ENCODE assay signal across 23 cellular contexts in the genomic region with DNA sequence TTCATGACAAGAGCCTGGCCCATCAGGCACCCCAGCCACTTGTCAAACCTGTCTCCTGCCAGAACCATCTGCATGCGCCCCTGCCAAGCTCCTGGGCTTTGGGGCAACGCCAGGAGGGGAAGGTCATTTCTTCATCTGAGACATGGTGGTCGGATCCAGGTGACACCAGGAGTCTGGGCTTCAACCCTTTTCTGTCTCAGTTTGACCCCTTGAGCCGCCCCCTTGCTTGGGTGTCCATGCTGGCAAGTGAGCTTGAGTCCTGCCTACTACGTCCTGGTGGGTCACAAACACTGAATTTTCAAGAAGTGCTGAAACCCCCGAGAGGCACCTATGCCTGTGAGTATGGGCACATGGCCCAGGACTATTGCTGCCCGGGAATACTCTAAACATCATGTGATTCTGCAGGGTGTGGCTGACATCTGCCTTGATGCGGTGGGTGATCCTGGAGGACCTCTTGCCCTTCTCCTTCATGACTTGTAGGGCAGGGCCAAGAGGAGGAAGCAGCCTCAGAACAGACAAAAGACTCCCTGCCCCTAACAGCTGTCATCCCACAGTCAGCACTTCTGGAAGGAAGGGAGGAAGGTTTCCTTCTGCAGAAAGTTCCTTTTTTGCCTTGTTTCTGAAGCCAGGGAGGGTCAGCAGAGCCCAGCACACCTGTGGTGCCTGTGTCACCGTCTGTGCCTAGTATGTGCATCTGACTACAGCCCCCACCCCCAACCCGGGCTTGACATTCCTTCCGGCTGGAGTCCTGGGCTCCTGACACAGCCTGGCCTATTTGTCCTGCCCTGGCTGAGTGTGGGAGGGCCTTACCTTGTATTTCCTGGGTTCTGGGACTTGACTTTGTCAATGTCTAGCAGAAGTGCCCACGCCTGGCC. TPM values are rescaled to one million over a fixed set of nuclear protein-coding genes. Genes with fewer than 3 reads are reported as not detected.
DNase-seq lines count a peak whose midpoint lies in the region; ATAC-seq and TF ChIP-seq lines count a peak whose summit lies in the region.
"Had no signal": no experiment of that assay in that cellular context is flagged by ENCODE, and none has a peak within 500 bp of the region (broad histone marks: within the 10 kb centered on the region; RNA-seq: fewer than 3 reads in every experiment).

No MANE protein-coding gene starts in this region.

- H2AFZ ChIP-seq in DND-41 (ENCODE audit: low read depth, low read length), result no peak overlapping the region
- H2AFZ ChIP-seq: hepatocyte had no signal

- no peaks in the 10 kb centered on the region for H3K4me1 Mint-ChIP-seq in activated naive CD8-positive, alpha-beta T cell treated with anti-CD3 and anti-CD28 coated beads, Interleukin-2, amount 50 U/mL, for 24 hours

- H3K9me3 ChIP-seq in BLaER1, result no peaks in the 10 kb centered on the region
- H3K9me3 ChIP-seq in DND-41 (ENCODE audit: insufficient read depth, low read length, severe bottlenecking), result no peaks in the 10 kb centered on the region
- H3K9me3 ChIP-seq in left ventricle myocardium inferior (replicated peaks), result no peaks in the 10 kb centered on the region
- H3K9me3 ChIP-seq in testis, result no peaks in the 10 kb centered on the region
- H3K9me3 ChIP-seq: Caco-2, colonic mucosa, psoas muscle, thoracic aorta had no signal

- TF ChIP-seq CTCF in DND-41 (IDR thresholded peaks at IDR 0.05; ENCODE audit: borderline replicate concordance, extremely low read depth, low read length, poor library complexity, severe bottlenecking), result no peak
- TF ChIP-seq CTCF in left ventricle myocardium inferior (IDR thresholded peaks at IDR 0.05; ENCODE audit: borderline replicate concordance), result no peak
- TF ChIP-seq CTCF in omental fat pad (IDR thresholded peaks at IDR 0.05), result no peak
- TF ChIP-seq CTCF in testis (IDR thresholded peaks at IDR 0.05), result no peak

- H3K9ac ChIP-seq in BLaER1 (no peak overlapping the region), DND-41 (ENCODE audit: low read depth, low read length) (no peak overlapping the region)

- ATAC-seq in DND-41 (ENCODE audit: insufficient read depth, low read depth) (no peak), omental fat pad (ENCODE audit: low FRiP score) (no peak), HG02938 (IDR thresholded peaks at IDR 0.05; ENCODE audit: unreplicated experiment) (no peak)
- ATAC-seq in activated naive CD8-positive, alpha-beta T cell treated with anti-CD3 and anti-CD28 coated beads, Interleukin-2, amount 50 U/mL, for 24 hours, result no peak
- ATAC-seq: K562, psoas muscle had no signal

- H3K27ac ChIP-seq in BLaER1, result no peak overlapping the region
- peak overlapping the region; percentile 50; the same call in 1 of the 2 replicates for H3K27ac ChIP-seq in DND-41 (ENCODE audit: low read length)
- H3K27ac ChIP-seq in left ventricle myocardium inferior (replicated peaks), result no peak overlapping the region
- no peak overlapping the region for H3K27ac ChIP-seq in testis
- H3K27ac ChIP-seq: colonic mucosa, hepatocyte, psoas muscle, thoracic aorta had no signal

- no peak for TF ChIP-seq POLR2A in testis (IDR thresholded peaks at IDR 0.05)

- H3K4me1 ChIP-seq in BLaER1, result peaks cover 36% of the 10 kb centered on the region
- no peaks in the 10 kb centered on the region for H3K4me1 ChIP-seq in DND-41 (ENCODE audit: insufficient read depth, low read length)
- H3K4me1 ChIP-seq in left ventricle myocardium inferior, result no peaks in the 10 kb centered on the region
- H3K4me1 ChIP-seq in testis, result no peaks in the 10 kb centered on the region
- H3K4me1 ChIP-seq: Caco-2, colonic mucosa, psoas muscle had no signal

- H3K4me3 Mint-ChIP-seq in activated naive CD8-positive, alpha-beta T cell treated with anti-CD3 and anti-CD28 coated beads, Interleukin-2, amount 50 U/mL, for 24 hours, result no peak overlapping the region
- H3K4me3 Mint-ChIP-seq: activated CD4-positive, alpha-beta memory T cell treated with anti-CD3 and anti-CD28 coated beads for 36 hours; nephron had no signal

- peak overlapping the region; percentile 39 for H3K4me2 ChIP-seq in BLaER1
- H3K4me2 ChIP-seq in DND-41 (ENCODE audit: insufficient read depth, low read length), result no peak overlapping the region
- H3K4me2 ChIP-seq: hepatocyte had no signal

- no peaks in the 10 kb centered on the region for H3K79me2 ChIP-seq in DND-41 (ENCODE audit: insufficient read depth, low read length)
- H3K79me2 ChIP-seq: hepatocyte had no signal

- no peaks in the 10 kb centered on the region for H3K36me3 Mint-ChIP-seq in activated naive CD8-positive, alpha-beta T cell treated with anti-CD3 and anti-CD28 coated beads, Interleukin-2, amount 50 U/mL, for 24 hours (ENCODE audit: low read depth)
- H3K36me3 Mint-ChIP-seq: activated CD4-positive, alpha-beta memory T cell treated with anti-CD3 and anti-CD28 coated beads for 36 hours had no signal

- H3K27me3 ChIP-seq in BLaER1 (no peaks in the 10 kb centered on the region), DND-41 (ENCODE audit: insufficient read depth, low read length, poor library complexity) (no peaks in the 10 kb centered on the region), left ventricle myocardium inferior (ENCODE audit: low read depth) (peaks cover 8% of the 10 kb centered on the region), testis (no peaks in the 10 kb centered on the region)
- H3K27me3 ChIP-seq: colonic mucosa, hepatocyte had no signal

- H3K4me3 ChIP-seq in BLaER1 (no peak overlapping the region), DND-41 (ENCODE audit: low read depth in 1 of 2, low read length in 2 of 2) (no peak overlapping the region), left ventricle myocardium inferior (no peak overlapping the region), testis (no peak overlapping the region)
- H3K4me3 ChIP-seq: colonic mucosa, hepatocyte, K562, psoas muscle, thoracic aorta had no signal

- intact Hi-C loops in left ventricle myocardium inferior (cut with micrococcal nuclease) (no loop called here), testis (cut with DNase I; ENCODE audit: low total_unique reads) (no loop called here)

- DNase-seq in DND-41 (no peak), left ventricle myocardium inferior (peak; percentile 14), omental fat pad (ENCODE audit: low spot score) (peak; percentile 22), testis (no peak)
- no peak for DNase-seq in activated naive CD8-positive, alpha-beta T cell treated with anti-CD3 and anti-CD28 coated beads, Interleukin-2, amount 50 U/mL, for 24 hours
- DNase-seq: activated CD4-positive, alpha-beta memory T cell treated with anti-CD3 and anti-CD28 coated beads for 36 hours; activated naive CD4-positive, alpha-beta T cell treated with anti-CD3 and anti-CD28 coated beads, Interleukin-2, amount 50 U/mL, for 16 hours; activated T-cell treated with anti-CD3 and anti-CD28 coated beads, Interleukin-2, amount 50 U/mL, for 1 hour; colonic mucosa; GDM1; mesendoderm; NCI-H2081; NCI-H510A; psoas muscle; stimulated activated CD4-positive, alpha-beta T cell treated with anti-CD3 and anti-CD28 coated beads, Interleukin-12 subunit alpha, Interleukin-12 subunit beta, amount 100 ng/mL, for 4 hours; SW 1271 had no signal

- H3K27ac Mint-ChIP-seq in activated naive CD8-positive, alpha-beta T cell treated with anti-CD3 and anti-CD28 coated beads, Interleukin-2, amount 50 U/mL, for 24 hours, result no peak overlapping the region
- H3K27ac Mint-ChIP-seq: activated CD4-positive, alpha-beta memory T cell treated with anti-CD3 and anti-CD28 coated beads for 36 hours had no signal

- H3K36me3 ChIP-seq in BLaER1 (no peaks in the 10 kb centered on the region), DND-41 (ENCODE audit: insufficient read depth, low read length) (no peaks in the 10 kb centered on the region), left ventricle myocardium inferior (no peaks in the 10 kb centered on the region), testis (ENCODE audit: low read depth, missing control alignments) (no peaks in the 10 kb centered on the region)
- H3K36me3 ChIP-seq: colonic mucosa, thoracic aorta had no signal

- no peaks in the 10 kb centered on the region for H3K9me3 Mint-ChIP-seq in activated naive CD8-positive, alpha-beta T cell treated with anti-CD3 and anti-CD28 coated beads, Interleukin-2, amount 50 U/mL, for 24 hours
- H3K9me3 Mint-ChIP-seq: activated CD4-positive, alpha-beta memory T cell treated with anti-CD3 and anti-CD28 coated beads for 36 hours; nephron had no signal

- H3K27me3 Mint-ChIP-seq in activated naive CD8-positive, alpha-beta T cell treated with anti-CD3 and anti-CD28 coated beads, Interleukin-2, amount 50 U/mL, for 24 hours, result no peaks in the 10 kb centered on the region
- H3K27me3 Mint-ChIP-seq: activated CD4-positive, alpha-beta memory T cell treated with anti-CD3 and anti-CD28 coated beads for 36 hours had no signal

- no peaks in the 10 kb centered on the region for H4K20me1 ChIP-seq in BLaER1
- H4K20me1 ChIP-seq in DND-41 (ENCODE audit: insufficient read depth, low read length), result no peaks in the 10 kb centered on the region

- 80 to 81% methylated on average over 9 to 12 of the region's 12 CpGs for WGBS in testis, 2 donors

RNA-seq across cellular contexts. Expression of a gene that starts 43.3 kb away (rescaled TPM):
- total RNA-seq in left ventricle myocardium inferior (not detected), omental fat pad (under 1 TPM in 1 of 4 donors, not detected in 3; 0.48 TPM), testis (not detected)
- 0.59 TPM for polyA plus RNA-seq in testis (ENCODE audit: insufficient read depth, low read depth, low replicate concordance)
- total RNA-seq: activated CD4-positive, alpha-beta memory T cell treated with anti-CD3 and anti-CD28 coated beads for 36 hours; Caco-2; hepatocyte; K562; psoas muscle; thoracic aorta had no signal
- polyA plus RNA-seq: hepatocyte, K562, psoas muscle had no signal

Comparison
In these comparisons a context has a peak if more than half of its experiments do, and no peak if none do; other contexts are left out.
1. DNase-seq: peak in left ventricle myocardium inferior (single experiment) and omental fat pad (single experiment); none in DND-41 (single experiment), testis (single experiment) and activated naive CD8-positive, alpha-beta T cell treated with anti-CD3 and anti-CD28 coated beads, Interleukin-2, amount 50 U/mL, for 24 hours (single experiment).